ENCODE assay signal across 7 cellular contexts in the genomic region with DNA sequence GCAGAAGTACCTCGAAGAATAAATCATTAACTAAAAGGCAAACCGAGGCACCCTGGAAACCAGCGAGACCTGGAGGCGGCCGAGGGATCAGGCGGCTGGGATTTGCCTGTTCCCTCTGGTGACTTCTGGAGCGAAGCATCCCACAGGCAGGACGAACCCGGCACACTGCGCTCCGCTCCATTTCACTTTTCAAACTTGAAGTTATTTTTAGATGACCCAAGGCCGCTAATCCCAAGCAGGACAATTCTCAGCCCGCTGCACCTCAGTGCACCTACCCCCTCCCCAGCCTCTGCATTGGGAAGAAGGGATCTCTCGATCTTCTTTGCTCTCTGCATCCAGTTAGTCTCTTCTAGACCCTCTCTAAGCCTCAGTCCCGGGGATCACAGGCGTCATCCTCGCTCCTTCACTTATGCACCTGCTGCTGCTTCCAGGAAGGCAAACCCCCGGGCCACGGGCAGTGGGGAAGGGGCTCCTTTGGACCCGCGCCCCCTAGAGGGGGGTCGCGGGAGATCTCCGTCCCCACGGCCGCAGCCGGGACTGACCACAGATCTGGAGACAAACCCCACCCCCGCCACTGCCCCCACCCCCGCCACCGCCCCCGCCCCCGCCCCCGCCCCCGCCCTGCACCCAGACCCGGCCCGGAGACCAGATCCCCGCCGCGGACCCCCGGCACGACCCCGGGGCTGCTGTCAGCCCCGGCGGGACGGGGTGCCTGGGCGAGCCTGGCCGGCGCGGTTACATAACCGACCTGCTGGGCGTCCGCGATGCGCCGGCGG. TPM values are rescaled to one million over a fixed set of nuclear protein-coding genes. Genes with fewer than 3 reads are reported as not detected.
DNase-seq lines count a peak whose midpoint lies in the region; ATAC-seq and TF ChIP-seq lines count a peak whose summit lies in the region.

No MANE protein-coding gene starts in this region.

- DNase-seq in GM10248 (ENCODE audit: extremely low spot score), result peak; percentile 17
- peak; percentile 24 to 47 for DNase-seq in NCI-H1930 (lab: John Stamatoyannopoulos, UW)
- DNase-seq in thoracic aorta (ENCODE audit: low spot score), result no peak
- no peak for DNase-seq in NCI-H1694 (lab: John Stamatoyannopoulos, UW)

- no peaks in the 10 kb centered on the region for H3K9me3 ChIP-seq in liver (ENCODE audit: control insufficient read depth in 4 of 4, low read length in 3 of 4)
- no peaks in the 10 kb centered on the region for H3K9me3 ChIP-seq in thoracic aorta

- TF ChIP-seq CTCF in GM10248 (IDR thresholded peaks at IDR 0.05; ENCODE audit: control extremely low read depth, extremely low read depth, low read depth, missing control alignments) (peak; percentile 15), liver (IDR thresholded peaks at IDR 0.05; ENCODE audit: low read depth, low read length, missing input control) (no peak), thoracic aorta (IDR thresholded peaks at IDR 0.05) (no peak)

- H3K27me3 ChIP-seq in liver (ENCODE audit: control insufficient read depth in 4 of 4, insufficient read depth in 4 of 4, low read length in 3 of 4), result no peaks in the 10 kb centered on the region
- H3K27me3 ChIP-seq in thoracic aorta (replicated peaks; ENCODE audit: insufficient read depth), result no peaks in the 10 kb centered on the region

- H3K4me3 ChIP-seq in liver (ENCODE audit: low read depth in 1 of 3, low read length in 3 of 3), result peak overlapping the region; percentile 26 to 96 (median 71)
- H3K4me3 ChIP-seq in thoracic aorta, result peak overlapping the region; percentile 94

- H3K36me3 ChIP-seq in liver (ENCODE audit: control insufficient read depth in 4 of 4, insufficient read depth in 3 of 4, low read depth in 1 of 4, low read length in 3 of 4) (no peaks in the 10 kb centered on the region), thoracic aorta (no peaks in the 10 kb centered on the region)

- H3K4me1 ChIP-seq in liver (ENCODE audit: control insufficient read depth in 4 of 4, insufficient read depth in 4 of 4, low read length in 3 of 4), result peaks cover 4 to 23% (median 17%) of the 10 kb centered on the region in 4 donors
- H3K4me1 ChIP-seq in thoracic aorta (ENCODE audit: control insufficient read depth in 1 of 2, low read depth in 2 of 2), result peaks cover 12 to 54% of the 10 kb centered on the region in 2 donors

- 3% methylated on average over 55 of the region's 56 CpGs for WGBS in liver

- TF ChIP-seq RAD21 in liver (IDR thresholded peaks at IDR 0.05), result peak in 1 of 2 donors; percentile 27

- POLR2A ChIA-PET in GM10248 (lab: Yijun Ruan, JAX), result no interaction called here

- H3K9ac ChIP-seq in liver (ENCODE audit: low read depth in 1 of 2, low read length in 2 of 2), result no peak overlapping the region

- ATAC-seq in thoracic aorta (ENCODE audit: insufficient number of reproducible peaks, low FRiP score, low read depth) (no peak), GM18873 (IDR thresholded peaks at IDR 0.05; ENCODE audit: low FRiP score, unreplicated experiment) (no peak)

- CTCF ChIA-PET in GM10248 (lab: Yijun Ruan, JAX), result interaction anchor here (1.0 to 1.4 kb wide), 3 partner anchors 15 to 270 kb away, joined by 3 to 8 read pairs (median 3); no protein-coding TSS in a partner anchor

- H3K27ac ChIP-seq in cingulate gyrus (ENCODE audit: low read depth, low read length) (peak overlapping the region; percentile 49), liver (ENCODE audit: low read depth in 1 of 2, low read length in 2 of 2) (peak overlapping the region in 1 of 2 donors; percentile 28), thoracic aorta (peak overlapping the region; percentile 96 to 98)

TF ChIP-seq in liver, 16 proteins besides CTCF, POLR2A, EP300 and RAD21:
- TF ChIP-seq JUND (IDR thresholded peaks at IDR 0.05), result no peak
- TF ChIP-seq RXRA (IDR thresholded peaks at IDR 0.05), result no peak
- TF ChIP-seq REST (IDR thresholded peaks at IDR 0.05), result no peak
- TF ChIP-seq, protein P1, sequence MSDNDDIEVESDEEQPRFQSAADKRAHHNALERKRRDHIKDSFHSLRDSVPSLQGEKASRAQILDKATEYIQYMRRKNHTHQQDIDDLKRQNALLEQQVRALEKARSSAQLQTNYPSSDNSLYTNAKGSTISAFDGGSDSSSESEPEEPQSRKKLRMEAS (IDR thresholded peaks at IDR 0.05), result no peak
- TF ChIP-seq YY1 (IDR thresholded peaks at IDR 0.05), result no peak
- TF ChIP-seq TAF1 (conservative IDR thresholded peaks at IDR 0.05), result no peak
- no peak for TF ChIP-seq SP1 (IDR thresholded peaks at IDR 0.05)

RNA-seq across cellular contexts. Expression of gene RCAN2, which starts 0.6 kb away (rescaled TPM):
- total RNA-seq in liver (1 to 10 TPM in 1 of 2 donors, under 1 TPM in 1; 0.19 to 8.2 TPM), thoracic aorta (100 to 1,000 TPM; 126 to 289 TPM)
- polyA plus RNA-seq in liver, result 1 to 10 TPM; 2.1 to 2.8 TPM

Comparison
In these comparisons a context has a peak if more than half of its experiments do, and no peak if none do; other contexts are left out.
1. DNase-seq: peak in GM10248 (single experiment) and NCI-H1930 (2 of 2); none in thoracic aorta (single experiment) and NCI-H1694 (single experiment).
2. RNA of gene RCAN2, which starts 0.6 kb away (total RNA-seq): 126 to 289 TPM in thoracic aorta; 0.19 to 8.2 TPM in liver; every median in the first group is over 10 times any median in the second.